Comparison of ENCODE assay signal across 8 cellular contexts in the genomic region with DNA sequence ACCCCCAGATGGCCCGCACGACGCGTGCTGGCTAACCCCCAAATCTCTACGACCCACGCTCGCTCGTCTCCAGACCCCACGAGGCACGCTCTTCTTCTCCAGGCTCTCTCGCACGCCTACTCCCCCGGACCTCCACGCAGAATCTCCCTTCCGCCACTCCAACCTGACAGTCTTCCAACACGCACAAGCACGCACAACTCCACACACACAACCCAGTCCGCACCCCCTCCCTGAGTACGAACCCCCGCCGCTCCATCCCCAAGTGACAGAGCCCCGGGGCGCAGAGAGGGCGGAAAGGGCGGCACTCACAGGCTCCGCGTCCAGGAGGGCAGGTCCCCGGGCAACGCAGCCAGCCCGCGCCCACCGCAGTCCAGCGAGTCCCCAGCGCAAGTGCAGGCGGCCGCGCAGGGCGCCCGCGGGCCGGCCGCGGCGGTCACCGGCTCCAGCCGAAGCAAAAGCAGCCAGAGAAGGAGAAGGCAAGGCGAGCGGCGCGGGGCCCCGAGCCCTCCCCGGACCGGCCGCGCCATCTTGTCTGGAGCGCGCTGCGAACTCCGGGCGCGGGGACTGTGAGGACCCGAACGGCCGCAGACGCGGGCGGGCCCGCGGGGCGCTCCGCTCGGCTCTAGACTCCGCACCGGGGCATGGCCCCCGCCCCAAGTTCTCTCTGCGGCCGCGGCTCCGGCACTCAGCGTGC. TPM values are rescaled to one million over a fixed set of nuclear protein-coding genes. Genes with fewer than 3 reads are reported as not detected.
A peak's percentile ranks its signal among the peaks of the same experiment; 100 is the strongest.
DNase-seq lines count a peak whose midpoint lies in the region; ATAC-seq and TF ChIP-seq lines count a peak whose summit lies in the region.

No MANE protein-coding gene starts in this region.

- no peaks in the 10 kb centered on the region for H3K9me3 ChIP-seq in Caco-2

- peak; percentile 9 for ATAC-seq in GM21381 (IDR thresholded peaks at IDR 0.05; ENCODE audit: unreplicated experiment)

- H3K27me3 Mint-ChIP-seq in Caco-2 (ENCODE audit: insufficient read depth, unreplicated experiment) = no peaks in the 10 kb centered on the region

- DNase-seq in Caco-2 = peak in 1 of 2 experiments; percentile 51
- DNase-seq in HT1080 (ENCODE audit: low read depth) = peak; percentile 8
- DNase-seq in activated T-helper 1 cell treated with Interleukin-2 at 50 U/mL for 16 hours (ENCODE audit: low read depth) = peak; percentile 23
- no peak for DNase-seq in fibroblast of villous mesenchyme (ENCODE audit: low read depth)
- peak; percentile 21 for DNase-seq in occipital lobe (lab: John Stamatoyannopoulos, UW)
- no peak for DNase-seq in NCI-H446 (lab: John Stamatoyannopoulos, UW)
- DNase-seq in globus pallidus (ENCODE audit: low spot score) = no peak

- peaks cover 42% of the 10 kb centered on the region for H3K4me1 ChIP-seq in Caco-2

- intact Hi-C loops in Caco-2 (cut with micrococcal nuclease; ENCODE audit: unreplicated experiment) = loop anchor here (2.0 to 10.0 kb wide), 4 partner anchors 91 to 317 kb away; no protein-coding TSS in a partner anchor

- no peaks in the 10 kb centered on the region for H3K27me3 ChIP-seq in Caco-2 (replicated peaks; ENCODE audit: control insufficient read depth, insufficient read depth, low read length)

- H3K4me1 Mint-ChIP-seq in Caco-2 (ENCODE audit: low read depth, unreplicated experiment) = peaks cover 35% of the 10 kb centered on the region

- BruUV-seq in Caco-2 (replicated peaks; lab: Mats Ljungman, UMichigan) = no TSS peak

- POLR2A ChIA-PET in Caco-2 (lab: Charles Lee) = no interaction called here

- CTCF ChIA-PET in Caco-2 (lab: Charles Lee) = no interaction called here

- H3K27ac Mint-ChIP-seq in Caco-2 (ENCODE audit: unreplicated experiment) = peak overlapping the region; percentile 79

- H3K36me3 Mint-ChIP-seq in Caco-2 (ENCODE audit: insufficient read depth, unreplicated experiment) = no peaks in the 10 kb centered on the region

- H3K9me3 Mint-ChIP-seq in Caco-2 (ENCODE audit: unreplicated experiment) = no peaks in the 10 kb centered on the region

- H3K4me3 ChIP-seq in Caco-2 (ENCODE audit: low read depth, low read length) = peak overlapping the region; percentile 98
- peak overlapping the region; percentile 73 for H3K4me3 ChIP-seq in fibroblast of villous mesenchyme (ENCODE audit: low read depth, low read length)

- no peaks in the 10 kb centered on the region for H3K36me3 ChIP-seq in Caco-2 (ENCODE audit: control insufficient read depth, insufficient read depth, low read length)

- TF ChIP-seq CTCF in Caco-2 (IDR thresholded peaks at IDR 0.05; ENCODE audit: insufficient read depth in 1 of 2, low read depth in 1 of 2, low read length in 1 of 2, severe bottlenecking in 1 of 2, unreplicated experiment in 1 of 2) = no peak
- TF ChIP-seq CTCF in fibroblast of villous mesenchyme (IDR thresholded peaks at IDR 0.05; ENCODE audit: insufficient read depth, low read depth, low read length) = no peak

- H3K4me3 Mint-ChIP-seq in Caco-2 (ENCODE audit: unreplicated experiment) = peak overlapping the region; percentile 91

RNA-seq across cellular contexts. Expression of gene LRIG1, which starts 0.8 kb away (rescaled TPM):
- 43.4 and 47.0 TPM in 2 replicates for total RNA-seq in Caco-2 (2022)
- total RNA-seq in HT1080 (2014; rRNA removed; shearing (Covaris generic)) = 11.2 and 14.6 TPM in 2 replicates
- 14.8 and 18.2 TPM in 2 replicates for polyA plus RNA-seq in HT1080 (2015; cell fraction: cytosol; rRNA removed)
- 21.7 and 27.4 TPM in 2 replicates for polyA plus RNA-seq in HT1080 (2015; cell fraction: nucleus; rRNA removed)
- total RNA-seq in fibroblast of villous mesenchyme = 10.4 and 17.1 TPM in 2 replicates
- total RNA-seq in occipital lobe = 72.7 TPM

Comparison
In these comparisons a context has a peak if more than half of its experiments do, and no peak if none do; other contexts are left out.
1. DNase-seq: peak in HT1080 (single experiment), activated T-helper 1 cell treated with Interleukin-2 at 50 U/mL for 16 hours (single experiment) and occipital lobe (single experiment); none in fibroblast of villous mesenchyme (single experiment), NCI-H446 (0 of 2) and globus pallidus (single experiment).